ENCODE assay signal across 9 cellular contexts in the genomic region with DNA sequence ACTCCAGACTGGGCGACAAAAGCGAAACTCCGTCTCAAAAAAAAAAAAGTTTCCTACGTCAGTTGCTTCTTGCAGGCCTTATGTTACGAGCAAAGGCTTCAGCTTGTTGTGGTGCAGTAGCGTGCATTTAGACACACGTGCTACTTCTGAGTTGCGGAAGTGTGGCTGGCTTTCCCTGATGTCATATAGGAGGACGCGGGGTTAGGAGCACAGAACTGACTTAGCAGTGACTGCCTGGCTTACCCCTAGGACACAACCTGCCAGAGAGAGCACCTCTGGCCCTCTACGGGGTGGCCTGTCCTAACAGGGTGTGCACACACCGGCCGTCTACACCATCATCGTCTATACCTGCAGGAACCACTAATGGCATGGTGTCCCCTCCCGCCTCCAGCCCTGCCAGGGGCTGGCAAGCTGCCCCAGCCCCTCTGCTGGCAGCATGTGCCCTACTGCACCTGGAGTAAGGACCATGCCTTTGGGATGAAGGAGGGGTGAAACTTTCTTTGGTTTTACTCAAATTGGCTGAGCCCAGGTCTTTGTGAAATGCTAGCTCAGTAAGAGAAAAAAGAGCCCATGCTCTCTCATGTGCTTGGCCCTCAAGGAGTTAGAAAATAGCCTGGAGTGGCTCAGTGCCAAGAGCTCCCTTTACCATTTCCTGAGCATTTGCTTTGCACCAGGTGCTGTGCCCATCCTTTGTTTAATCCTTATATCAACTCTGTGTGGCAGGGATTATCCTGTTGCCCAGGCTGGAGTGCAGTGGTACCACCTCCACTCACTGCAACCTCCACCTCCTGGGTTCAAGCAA. TPM values are rescaled to one million over a fixed set of nuclear protein-coding genes. Genes with fewer than 3 reads are reported as not detected.
A peak's percentile ranks its signal among the peaks of the same experiment; 100 is the strongest.
DNase-seq lines count a peak whose midpoint lies in the region; ATAC-seq and TF ChIP-seq lines count a peak whose summit lies in the region.
"Had no signal": no experiment of that assay in that cellular context is flagged by ENCODE, and none has a peak within 500 bp of the region (broad histone marks: within the 10 kb centered on the region; RNA-seq: fewer than 3 reads in every experiment).

No MANE protein-coding gene starts in this region.

- H3K9me3 ChIP-seq in psoas muscle: no peaks in the 10 kb centered on the region

- H3K27ac ChIP-seq in psoas muscle: no peak overlapping the region

- H3K36me3 ChIP-seq in psoas muscle (ENCODE audit: insufficient read depth in 1 of 2, low read depth in 1 of 2): no peaks in the 10 kb centered on the region

- H3K36me3 Mint-ChIP-seq in stimulated activated effector memory CD8-positive, alpha-beta T cell treated with anti-CD3 and anti-CD28 coated beads, Interleukin-12 subunit alpha, Interleukin-12 subunit beta, amount 100 ng/mL, for 72 hours: peaks cover 98% of the 10 kb centered on the region

- H3K27ac Mint-ChIP-seq in stimulated activated effector memory CD8-positive, alpha-beta T cell treated with anti-CD3 and anti-CD28 coated beads, Interleukin-12 subunit alpha, Interleukin-12 subunit beta, amount 100 ng/mL, for 72 hours: peak overlapping the region; percentile 93

- intact Hi-C loops in psoas muscle (cut with DNase I): no loop called here

- no peak for TF ChIP-seq CTCF in psoas muscle (IDR thresholded peaks at IDR 0.05)

- 90 to 94% (median 93%) methylated on average over 15 of the region's 15 CpGs for WGBS in psoas muscle, 3 donors

- H3K4me1 ChIP-seq in psoas muscle: no peaks in the 10 kb centered on the region

- peaks cover 4% of the 10 kb centered on the region for H3K9me3 Mint-ChIP-seq in stimulated activated effector memory CD8-positive, alpha-beta T cell treated with anti-CD3 and anti-CD28 coated beads, Interleukin-12 subunit alpha, Interleukin-12 subunit beta, amount 100 ng/mL, for 72 hours

- no peaks in the 10 kb centered on the region for H3K27me3 ChIP-seq in psoas muscle (ENCODE audit: insufficient read depth in 3 of 3, low read length in 2 of 3)

- H3K4me1 Mint-ChIP-seq in stimulated activated effector memory CD8-positive, alpha-beta T cell treated with anti-CD3 and anti-CD28 coated beads, Interleukin-12 subunit alpha, Interleukin-12 subunit beta, amount 100 ng/mL, for 72 hours: peaks cover 76% of the 10 kb centered on the region

- peak; percentile 73 for ATAC-seq in stimulated activated effector memory CD8-positive, alpha-beta T cell treated with anti-CD3 and anti-CD28 coated beads, Interleukin-12 subunit alpha, Interleukin-12 subunit beta, amount 100 ng/mL, for 72 hours
- ATAC-seq in GM19351 (IDR thresholded peaks at IDR 0.05; ENCODE audit: unreplicated experiment) (no peak), GM19467 (IDR thresholded peaks at IDR 0.05; ENCODE audit: unreplicated experiment) (no peak), psoas muscle (no peak)

- H3K4me3 ChIP-seq in psoas muscle: no peak overlapping the region

- H3K4me3 Mint-ChIP-seq in stimulated activated effector memory CD8-positive, alpha-beta T cell treated with anti-CD3 and anti-CD28 coated beads, Interleukin-12 subunit alpha, Interleukin-12 subunit beta, amount 100 ng/mL, for 72 hours: peak overlapping the region; percentile 85

- DNase-seq in NCI-H2029 treated with DMSO at 0.1 percent for 48 hours (lab: John Stamatoyannopoulos, UW) (peak; percentile 40), psoas muscle (no peak)
- peak; percentile 20 to 54 (median 41) for DNase-seq in activated CD4-positive, CD25-positive, alpha-beta regulatory T cell (lab: John Stamatoyannopoulos, UW)
- DNase-seq in activated naive CD4-positive, alpha-beta T cell treated with anti-CD3 and anti-CD28 coated beads, Interleukin-2, amount 50 U/mL, for 16 hours: peak; percentile 64
- no peak for DNase-seq in stimulated activated effector memory CD8-positive, alpha-beta T cell treated with anti-CD3 and anti-CD28 coated beads, Interleukin-12 subunit alpha, Interleukin-12 subunit beta, amount 100 ng/mL, for 72 hours (ENCODE audit: low spot score in 2 of 2)
- DNase-seq: amygdala, NCI-H526 had no signal

RNA-seq across cellular contexts. Expression of gene GPR68, which starts 1.7 kb away (rescaled TPM):
- total RNA-seq in psoas muscle: under 1 TPM; 0.08 to 0.27 (median 0.18) TPM
- polyA plus RNA-seq in psoas muscle: under 1 TPM in 2 of 3 donors, not detected in 1; 0.03 to 0.15 TPM

Comparison
In these comparisons a context has a peak if more than half of its experiments do, and no peak if none do; other contexts are left out.
1. DNase-seq: peak in NCI-H2029 treated with DMSO at 0.1 percent for 48 hours (single experiment), activated CD4-positive, CD25-positive, alpha-beta regulatory T cell (4 of 4) and activated naive CD4-positive, alpha-beta T cell treated with anti-CD3 and anti-CD28 coated beads, Interleukin-2, amount 50 U/mL, for 16 hours (single experiment); none in stimulated activated effector memory CD8-positive, alpha-beta T cell treated with anti-CD3 and anti-CD28 coated beads, Interleukin-12 subunit alpha, Interleukin-12 subunit beta, amount 100 ng/mL, for 72 hours (0 of 2) and psoas muscle (0 of 2).